9 cellular contexts compared by ENCODE assay signal in the genomic region with DNA sequence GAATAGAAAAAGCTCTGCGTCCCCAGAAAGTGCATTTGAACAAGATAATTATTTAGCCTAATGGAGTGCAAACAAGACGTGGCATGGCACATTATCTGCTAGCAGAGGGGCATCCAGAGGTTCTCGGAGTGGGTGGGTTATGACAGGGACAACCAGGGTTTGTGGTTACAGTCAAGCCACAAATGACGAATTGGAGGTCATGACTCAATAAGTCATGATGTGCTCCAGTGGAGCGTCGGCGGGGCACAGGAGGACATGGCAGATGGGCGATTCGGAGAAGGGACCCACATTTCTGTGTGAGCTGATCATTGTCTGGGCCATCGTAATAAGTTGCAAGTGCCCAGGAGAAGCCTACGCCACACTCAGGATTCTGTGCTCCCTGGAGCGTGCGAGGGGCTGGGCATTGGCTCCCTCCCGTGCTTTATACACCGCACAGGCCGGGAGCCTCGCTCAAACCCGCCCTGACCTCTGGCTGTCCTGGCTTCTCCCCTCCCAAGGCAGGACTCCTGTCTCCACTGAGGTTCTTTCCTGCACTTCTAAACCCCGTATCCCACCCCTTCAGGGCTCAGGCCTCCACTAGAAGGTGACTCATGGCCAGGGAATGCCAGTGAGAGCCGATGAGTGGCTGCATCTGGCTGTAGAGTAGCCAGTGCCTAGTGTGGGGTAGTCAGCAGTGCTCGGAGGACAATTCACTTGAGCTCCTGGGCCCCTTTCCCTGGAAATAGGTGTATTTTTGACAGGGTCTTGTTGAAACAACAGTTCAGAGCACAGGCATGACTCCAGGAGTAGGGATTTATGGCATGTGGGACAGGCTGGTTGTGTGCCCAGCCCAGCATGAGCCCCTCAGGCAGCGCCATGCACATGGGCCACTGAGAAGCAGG.
DNase-seq lines count a peak whose midpoint lies in the region; ATAC-seq and TF ChIP-seq lines count a peak whose summit lies in the region.
"Had no signal": no experiment of that assay in that cellular context is flagged by ENCODE, and none has a peak within 500 bp of the region (broad histone marks: within the 10 kb centered on the region; RNA-seq: fewer than 3 reads in every experiment).

No MANE protein-coding gene starts in this region.

- H3K9me3 ChIP-seq in Caco-2 (no peaks in the 10 kb centered on the region), duodenal mucosa (ENCODE audit: control insufficient read depth in 1 of 2, low read length in 2 of 2) (no peaks in the 10 kb centered on the region)

- H3K36me3 Mint-ChIP-seq in Caco-2 (ENCODE audit: insufficient read depth, unreplicated experiment) = peaks cover 48% of the 10 kb centered on the region
- H3K36me3 Mint-ChIP-seq in naive thymus-derived CD8-positive, alpha-beta T cell = peaks cover 0 to 67% (median 4%) of the 10 kb centered on the region in 3 donors

- POLR2A ChIA-PET in Caco-2 (lab: Charles Lee) = no interaction called here
- POLR2A ChIA-PET in naive thymus-derived CD8-positive, alpha-beta T cell (lab: Charles Lee) = no interaction called here

- H3K27me3 ChIP-seq in Caco-2 (replicated peaks; ENCODE audit: control insufficient read depth, insufficient read depth, low read length) (no peaks in the 10 kb centered on the region), duodenal mucosa (ENCODE audit: control insufficient read depth in 1 of 2, insufficient read depth in 2 of 2, low read length in 2 of 2) (no peaks in the 10 kb centered on the region)

- TF ChIP-seq CTCF in Caco-2 (IDR thresholded peaks at IDR 0.05; ENCODE audit: insufficient read depth in 1 of 2, low read depth in 1 of 2, low read length in 1 of 2, severe bottlenecking in 1 of 2, unreplicated experiment in 1 of 2) (no peak), omental fat pad (IDR thresholded peaks at IDR 0.05) (no peak)

- no peaks in the 10 kb centered on the region for H3K9me3 Mint-ChIP-seq in Caco-2 (ENCODE audit: unreplicated experiment)
- no peaks in the 10 kb centered on the region for H3K9me3 Mint-ChIP-seq in naive thymus-derived CD8-positive, alpha-beta T cell

- CTCF ChIA-PET in Caco-2 (lab: Charles Lee) = interaction anchor here (0.6 kb wide), 1 partner anchor 572 kb away, joined by 3 read pairs; no protein-coding TSS in a partner anchor

- no peak overlapping the region for H3K4me3 ChIP-seq in Caco-2 (ENCODE audit: low read depth, low read length)
- no peak overlapping the region for H3K4me3 ChIP-seq in duodenal mucosa (ENCODE audit: low read depth in 1 of 2, low read length in 2 of 2)

- H3K27ac ChIP-seq in duodenal mucosa (ENCODE audit: low read depth, low read length) = peak overlapping the region; percentile 33

- intact Hi-C loops in Caco-2 (cut with micrococcal nuclease; ENCODE audit: unreplicated experiment) = no loop called here

- peak; percentile 11; the same call in 1 of the 2 replicates for TF ChIP-seq RAD21 in Ishikawa (IDR thresholded peaks at IDR 0.05; ENCODE audit: low read depth)

- H3K27ac Mint-ChIP-seq in Caco-2 (ENCODE audit: unreplicated experiment) = peak overlapping the region; percentile 36
- no peak overlapping the region for H3K27ac Mint-ChIP-seq in naive thymus-derived CD8-positive, alpha-beta T cell
- H3K27ac Mint-ChIP-seq: activated CD8-positive, alpha-beta memory T cell treated with anti-CD3 and anti-CD28 coated beads, Interleukin-2, amount 10 ng/mL, durations not matched to agents 7 days and 5 days had no signal

- ATAC-seq in omental fat pad (ENCODE audit: low FRiP score) (peak; percentile 89), GM18858 (IDR thresholded peaks at IDR 0.05; ENCODE audit: unreplicated experiment) (no peak)
- no peak for ATAC-seq in naive thymus-derived CD8-positive, alpha-beta T cell
- ATAC-seq: activated CD8-positive, alpha-beta memory T cell treated with anti-CD3 and anti-CD28 coated beads, Interleukin-2, amount 10 ng/mL, durations not matched to agents 7 days and 5 days had no signal

- no peaks in the 10 kb centered on the region for H3K27me3 Mint-ChIP-seq in Caco-2 (ENCODE audit: insufficient read depth, unreplicated experiment)
- H3K27me3 Mint-ChIP-seq in naive thymus-derived CD8-positive, alpha-beta T cell = no peaks in the 10 kb centered on the region
- H3K27me3 Mint-ChIP-seq: activated CD8-positive, alpha-beta memory T cell treated with anti-CD3 and anti-CD28 coated beads, Interleukin-2, amount 10 ng/mL, durations not matched to agents 7 days and 5 days had no signal

- BruUV-seq in Caco-2 (replicated peaks; lab: Mats Ljungman, UMichigan) = no TSS peak

- peak; percentile 54; the same call in 1 of the 2 replicates for TF ChIP-seq EP300 in Ishikawa (IDR thresholded peaks at IDR 0.05; ENCODE audit: borderline replicate concordance)

- no peak overlapping the region for H3K9ac ChIP-seq in duodenal mucosa (ENCODE audit: low read depth in 1 of 2, low read length in 2 of 2)

- H3K4me3 Mint-ChIP-seq in Caco-2 (ENCODE audit: unreplicated experiment) = no peak overlapping the region
- H3K4me3 Mint-ChIP-seq in naive thymus-derived CD8-positive, alpha-beta T cell = no peak overlapping the region
- H3K4me3 Mint-ChIP-seq: activated CD8-positive, alpha-beta memory T cell treated with anti-CD3 and anti-CD28 coated beads, Interleukin-2, amount 10 ng/mL, durations not matched to agents 7 days and 5 days had no signal

- 0 out of 2 replicates have a peak, but pooled peaks cover 9% of the 10 kb centered on the region for H3K4me1 ChIP-seq in Caco-2
- H3K4me1 ChIP-seq in duodenal mucosa (ENCODE audit: control insufficient read depth in 1 of 2, insufficient read depth in 2 of 2, low read length in 2 of 2) = peaks cover 3 to 4% of the 10 kb centered on the region in 2 donors

- H3K36me3 ChIP-seq in Caco-2 (ENCODE audit: control insufficient read depth, insufficient read depth, low read length) (peaks cover 5% of the 10 kb centered on the region), duodenal mucosa (ENCODE audit: control insufficient read depth in 1 of 2, insufficient read depth in 2 of 2, low read length in 2 of 2) (peaks cover 27 to 66% of the 10 kb centered on the region in 2 donors)

- no peaks in the 10 kb centered on the region for H3K4me1 Mint-ChIP-seq in Caco-2 (ENCODE audit: low read depth, unreplicated experiment)
- H3K4me1 Mint-ChIP-seq in naive thymus-derived CD8-positive, alpha-beta T cell = peaks cover 0 to 5% (median under 1%) of the 10 kb centered on the region in 4 donors

- DNase-seq in Caco-2 (no peak), omental fat pad (ENCODE audit: low spot score) (peak; percentile 38), OCI-M2 (lab: John Stamatoyannopoulos, UW; ENCODE audit: unreplicated experiment) (no peak), SIG-M5 (lab: John Stamatoyannopoulos, UW) (no peak)
- no peak for DNase-seq in naive thymus-derived CD8-positive, alpha-beta T cell
- DNase-seq: activated CD8-positive, alpha-beta memory T cell treated with anti-CD3 and anti-CD28 coated beads, Interleukin-2, amount 10 ng/mL, durations not matched to agents 7 days and 5 days had no signal

TF ChIP-seq in Ishikawa, 13 proteins besides CTCF, POLR2A, EP300 and RAD21:
- TF ChIP-seq YY1 (IDR thresholded peaks at IDR 0.05; ENCODE audit: low read depth) (no peak), CEBPB (IDR thresholded peaks at IDR 0.05) (no peak), TEAD4 (IDR thresholded peaks at IDR 0.05) (peak; percentile 82), NFIC (IDR thresholded peaks at IDR 0.05) (no peak), EGR1 (IDR thresholded peaks at IDR 0.05) (no peak), TCF12 (IDR thresholded peaks at IDR 0.05; ENCODE audit: low read depth) (peak; percentile 41; the same call in 1 of the 2 replicates), CREB1 (IDR thresholded peaks at IDR 0.05; ENCODE audit: low read depth) (no peak), ZBTB7A (IDR thresholded peaks at IDR 0.05; ENCODE audit: low read depth) (peak; percentile 32; the same call in 1 of the 2 replicates), TAF1 (IDR thresholded peaks at IDR 0.05; ENCODE audit: low read depth) (no peak), FOXM1 (IDR thresholded peaks at IDR 0.05; ENCODE audit: borderline replicate concordance, low read depth) (no peak)
- TF ChIP-seq, protein P1, sequence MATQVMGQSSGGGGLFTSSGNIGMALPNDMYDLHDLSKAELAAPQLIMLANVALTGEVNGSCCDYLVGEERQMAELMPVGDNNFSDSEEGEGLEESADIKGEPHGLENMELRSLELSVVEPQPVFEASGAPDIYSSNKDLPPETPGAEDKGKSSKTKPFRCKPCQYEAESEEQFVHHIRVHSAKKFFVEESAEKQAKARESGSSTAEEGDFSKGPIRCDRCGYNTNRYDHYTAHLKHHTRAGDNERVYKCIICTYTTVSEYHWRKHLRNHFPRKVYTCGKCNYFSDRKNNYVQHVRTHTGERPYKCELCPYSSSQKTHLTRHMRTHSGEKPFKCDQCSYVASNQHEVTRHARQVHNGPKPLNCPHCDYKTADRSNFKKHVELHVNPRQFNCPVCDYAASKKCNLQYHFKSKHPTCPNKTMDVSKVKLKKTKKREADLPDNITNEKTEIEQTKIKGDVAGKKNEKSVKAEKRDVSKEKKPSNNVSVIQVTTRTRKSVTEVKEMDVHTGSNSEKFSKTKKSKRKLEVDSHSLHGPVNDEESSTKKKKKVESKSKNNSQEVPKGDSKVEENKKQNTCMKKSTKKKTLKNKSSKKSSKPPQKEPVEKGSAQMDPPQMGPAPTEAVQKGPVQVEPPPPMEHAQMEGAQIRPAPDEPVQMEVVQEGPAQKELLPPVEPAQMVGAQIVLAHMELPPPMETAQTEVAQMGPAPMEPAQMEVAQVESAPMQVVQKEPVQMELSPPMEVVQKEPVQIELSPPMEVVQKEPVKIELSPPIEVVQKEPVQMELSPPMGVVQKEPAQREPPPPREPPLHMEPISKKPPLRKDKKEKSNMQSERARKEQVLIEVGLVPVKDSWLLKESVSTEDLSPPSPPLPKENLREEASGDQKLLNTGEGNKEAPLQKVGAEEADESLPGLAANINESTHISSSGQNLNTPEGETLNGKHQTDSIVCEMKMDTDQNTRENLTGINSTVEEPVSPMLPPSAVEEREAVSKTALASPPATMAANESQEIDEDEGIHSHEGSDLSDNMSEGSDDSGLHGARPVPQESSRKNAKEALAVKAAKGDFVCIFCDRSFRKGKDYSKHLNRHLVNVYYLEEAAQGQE (IDR thresholded peaks at IDR 0.05; ENCODE audit: low read depth) = no peak
- TF ChIP-seq, protein P2, sequence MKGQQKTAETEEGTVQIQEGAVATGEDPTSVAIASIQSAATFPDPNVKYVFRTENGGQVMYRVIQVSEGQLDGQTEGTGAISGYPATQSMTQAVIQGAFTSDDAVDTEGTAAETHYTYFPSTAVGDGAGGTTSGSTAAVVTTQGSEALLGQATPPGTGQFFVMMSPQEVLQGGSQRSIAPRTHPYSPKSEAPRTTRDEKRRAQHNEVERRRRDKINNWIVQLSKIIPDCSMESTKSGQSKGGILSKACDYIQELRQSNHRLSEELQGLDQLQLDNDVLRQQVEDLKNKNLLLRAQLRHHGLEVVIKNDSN (IDR thresholded peaks at IDR 0.05) = no peak
- TF ChIP-seq, protein P3, sequence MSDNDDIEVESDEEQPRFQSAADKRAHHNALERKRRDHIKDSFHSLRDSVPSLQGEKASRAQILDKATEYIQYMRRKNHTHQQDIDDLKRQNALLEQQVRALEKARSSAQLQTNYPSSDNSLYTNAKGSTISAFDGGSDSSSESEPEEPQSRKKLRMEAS (IDR thresholded peaks at IDR 0.05) = no peak
